ENCODE assay signal across 19 cellular contexts in genomic region chr16:1357906-1358566, GRCh38. TPM values are rescaled to one million over a fixed set of nuclear protein-coding genes. Genes with fewer than 3 reads are reported as not detected.
A peak's percentile ranks its signal among the peaks of the same experiment; 100 is the strongest.
DNase-seq lines count a peak whose midpoint lies in the region; ATAC-seq, FAIRE-seq and TF ChIP-seq lines count a peak whose summit lies in the region.
"Had no signal": no experiment of that assay in that cellular context is flagged by ENCODE, and none has a peak within 500 bp of the region (broad histone marks: within the 10 kb centered on the region; RNA-seq: fewer than 3 reads in every experiment).

No MANE protein-coding gene starts in this region.

- WGBS in A549 (ENCODE audit: missing lambda C conversion rate): 43% methylated on average over 18 of the region's 19 CpGs
- no CpG with 5 or more reads among the region's 19 CpGs for WGBS in mesendoderm (ENCODE audit: extremely low coverage, insufficient coverage, low lambda C conversion rate)
- 81% methylated on average over 15 of the region's 19 CpGs for WGBS in SK-N-SH (ENCODE audit: low lambda C conversion rate)
- WGBS in body of pancreas, 2 donors: 70 to 79% methylated on average over 9 to 19 of the region's 19 CpGs

- H3K4me3 ChIP-seq in A549 (no peak overlapping the region), mesendoderm (ENCODE audit: low read length) (no peak overlapping the region), SK-N-SH (ENCODE audit: low read depth in 2 of 2, low read length in 1 of 2) (no peak overlapping the region), body of pancreas (no peak overlapping the region)
- H3K4me3 ChIP-seq: Peyer's patch, sigmoid colon had no signal

- H3K9me3 ChIP-seq in A549: no peaks in the 10 kb centered on the region
- no peaks in the 10 kb centered on the region for H3K9me3 ChIP-seq in SK-N-SH
- H3K9me3 ChIP-seq in body of pancreas: no peaks in the 10 kb centered on the region
- H3K9me3 ChIP-seq: Caco-2, Peyer's patch, sigmoid colon had no signal

- no peak overlapping the region for H3K56ac ChIP-seq in mesendoderm (ENCODE audit: low read length)

- intact Hi-C loops in body of pancreas (cut with DNase I): no loop called here

- TF ChIP-seq CTCF in A549 (IDR thresholded peaks at IDR 0.05): no peak
- no peak for TF ChIP-seq CTCF in SK-N-SH (IDR thresholded peaks at IDR 0.05)
- TF ChIP-seq CTCF in body of pancreas (IDR thresholded peaks at IDR 0.05): no peak

- no peaks in the 10 kb centered on the region for H3K27me3 Mint-ChIP-seq in activated T-helper 17 cell treated with anti-CD3 and anti-CD28 coated beads, Interleukin-2, amount 50 U/mL, for 72 hours
- H3K27me3 Mint-ChIP-seq: activated CD4-positive, alpha-beta T cell treated with anti-CD3 and anti-CD28 coated beads, Interleukin-2, amount 10 ng/mL, durations not matched to agents 24 days and 14 days; activated naive CD4-positive, alpha-beta T cell treated with anti-CD3 and anti-CD28 coated beads, Interleukin-2, amount 50 U/mL, for 24 hours had no signal

- no peak overlapping the region for H3K18ac ChIP-seq in mesendoderm (ENCODE audit: low read length)

- H3K36me3 ChIP-seq in mesendoderm (ENCODE audit: control insufficient read depth, insufficient read depth, low read length): no peaks in the 10 kb centered on the region
- peaks cover 4 to 12% of the 10 kb centered on the region in 2 experiments for H3K36me3 ChIP-seq in SK-N-SH (replicated peaks in 1 of 2; ENCODE audit: control insufficient read depth in 1 of 2, insufficient read depth in 2 of 2, low read length in 1 of 2)
- peaks cover 0 to 12% of the 10 kb centered on the region in 2 donors for H3K36me3 ChIP-seq in body of pancreas (replicated peaks in 1 of 2; ENCODE audit: insufficient read depth in 1 of 2, low read depth in 2 of 2)

- peaks cover 25% of the 10 kb centered on the region for H3K4me1 ChIP-seq in A549
- H3K4me1 ChIP-seq in mesendoderm (ENCODE audit: control insufficient read depth, low read depth, low read length): no peaks in the 10 kb centered on the region
- H3K4me1 ChIP-seq in SK-N-SH (ENCODE audit: control insufficient read depth in 1 of 2, insufficient read depth in 2 of 2, low read depth in 1 of 2, low read length in 1 of 2): no peaks in the 10 kb centered on the region
- peaks cover 20% of the 10 kb centered on the region for H3K4me1 ChIP-seq in body of pancreas
- H3K4me1 ChIP-seq: Caco-2 had no signal

- H3K9me2 ChIP-seq in SK-N-SH: no peaks in the 10 kb centered on the region

- peaks cover 8% of the 10 kb centered on the region for H3K79me2 ChIP-seq in mesendoderm (ENCODE audit: control insufficient read depth, insufficient read depth, low read length)
- H3K79me2 ChIP-seq in SK-N-SH (ENCODE audit: insufficient read depth): peaks cover 78% of the 10 kb centered on the region

- TF ChIP-seq EP300 in A549 (IDR thresholded peaks at IDR 0.05) (no peak), SK-N-SH (IDR thresholded peaks at IDR 0.05; ENCODE audit: borderline replicate concordance in 1 of 2, low read depth in 1 of 2, low read length in 1 of 2) (no peak)

- no peaks in the 10 kb centered on the region for H3K9me3 Mint-ChIP-seq in activated T-helper 17 cell treated with anti-CD3 and anti-CD28 coated beads, Interleukin-2, amount 50 U/mL, for 72 hours
- H3K9me3 Mint-ChIP-seq: activated CD4-positive, alpha-beta T cell treated with anti-CD3 and anti-CD28 coated beads, Interleukin-2, amount 10 ng/mL, durations not matched to agents 24 days and 14 days; activated naive CD4-positive, alpha-beta T cell treated with anti-CD3 and anti-CD28 coated beads, Interleukin-2, amount 50 U/mL, for 24 hours had no signal

- no peak overlapping the region for H3K9ac ChIP-seq in mesendoderm (ENCODE audit: low read length)
- no peak overlapping the region for H3K9ac ChIP-seq in SK-N-SH

- no peak overlapping the region for H2BK120ac ChIP-seq in mesendoderm (ENCODE audit: low read depth, low read length)

- no peak overlapping the region for H3K23ac ChIP-seq in mesendoderm (ENCODE audit: low read length)

- no peak overlapping the region for H3K4ac ChIP-seq in mesendoderm (ENCODE audit: low read depth, low read length)

- peaks cover 24% of the 10 kb centered on the region for H3K36me3 Mint-ChIP-seq in activated T-helper 17 cell treated with anti-CD3 and anti-CD28 coated beads, Interleukin-2, amount 50 U/mL, for 72 hours (ENCODE audit: low read depth)
- H3K36me3 Mint-ChIP-seq: activated naive CD4-positive, alpha-beta T cell treated with anti-CD3 and anti-CD28 coated beads, Interleukin-2, amount 50 U/mL, for 24 hours had no signal

- peaks cover 32% of the 10 kb centered on the region; the same call in 1 of the 2 replicates for H4K20me1 ChIP-seq in SK-N-SH (ENCODE audit: insufficient read depth)

- TF ChIP-seq RAD21 in A549 (conservative IDR thresholded peaks at IDR 0.05 in 1 of 2, IDR thresholded peaks at IDR 0.05 in 1 of 2) (no peak), SK-N-SH (IDR thresholded peaks at IDR 0.05; ENCODE audit: low read length) (no peak)

- peak overlapping the region; percentile 45 for H3K4me2 ChIP-seq in A549
- H3K4me2 ChIP-seq in mesendoderm (ENCODE audit: low read length): no peak overlapping the region
- no peak overlapping the region for H3K4me2 ChIP-seq in SK-N-SH

- H2AK5ac ChIP-seq in mesendoderm (ENCODE audit: low read length): no peak overlapping the region

- peaks cover 14% of the 10 kb centered on the region for H3K4me1 Mint-ChIP-seq in activated T-helper 17 cell treated with anti-CD3 and anti-CD28 coated beads, Interleukin-2, amount 50 U/mL, for 72 hours

- peak in 1 of 2 experiments; percentile 44 for DNase-seq in A549 (ENCODE audit: low read depth in 1 of 2, low spot score in 1 of 2)
- peak; percentile 26 for DNase-seq in EH (ENCODE audit: low read depth)
- no peak for DNase-seq in mesendoderm
- no peak for DNase-seq in SK-N-SH
- DNase-seq in body of pancreas: no peak
- no peak for DNase-seq in NCI-H187 (lab: John Stamatoyannopoulos, UW)
- DNase-seq: activated CD4-positive, alpha-beta T cell treated with anti-CD3 and anti-CD28 coated beads, Interleukin-2, amount 10 ng/mL, durations not matched to agents 24 days and 14 days; AML-193; Caco-2; NCI-H1417 treated with DMSO at 0.1 percent for 48 hours; NCI-H82; Peyer's patch; sigmoid colon; stimulated activated CD4-positive, alpha-beta T cell treated with anti-CD3 and anti-CD28 coated beads, Interleukin-1b, Interleukin-23, amount 100 ng/mL, for 48 hours; substantia nigra had no signal

- ATAC-seq in A549 (peak; percentile 52 to 57), body of pancreas (no peak), HG02763 (IDR thresholded peaks at IDR 0.05; ENCODE audit: unreplicated experiment) (no peak)
- peak; percentile 42 for ATAC-seq in activated T-helper 17 cell treated with anti-CD3 and anti-CD28 coated beads, Interleukin-2, amount 50 U/mL, for 72 hours (replicated peaks)

- peak overlapping the region; percentile 31 to 64; a peak in 3 of 6 replicates for H3K27ac ChIP-seq in A549
- peak overlapping the region; percentile 10 for H3K27ac ChIP-seq in mesendoderm (ENCODE audit: low read depth, low read length)
- no peak overlapping the region for H3K27ac ChIP-seq in SK-N-SH (ENCODE audit: low read depth in 2 of 2, low read length in 1 of 2)
- no peak overlapping the region for H3K27ac ChIP-seq in body of pancreas
- H3K27ac ChIP-seq: Peyer's patch, sigmoid colon had no signal

- no peak overlapping the region for H3K27ac Mint-ChIP-seq in activated T-helper 17 cell treated with anti-CD3 and anti-CD28 coated beads, Interleukin-2, amount 50 U/mL, for 72 hours
- H3K27ac Mint-ChIP-seq: activated CD4-positive, alpha-beta T cell treated with anti-CD3 and anti-CD28 coated beads, Interleukin-2, amount 10 ng/mL, durations not matched to agents 24 days and 14 days; activated naive CD4-positive, alpha-beta T cell treated with anti-CD3 and anti-CD28 coated beads, Interleukin-2, amount 50 U/mL, for 24 hours had no signal

- H3K79me1 ChIP-seq in mesendoderm (ENCODE audit: low read length): peaks cover 6% of the 10 kb centered on the region

- H4K5ac ChIP-seq in mesendoderm (ENCODE audit: low read length): no peak overlapping the region

- no peak overlapping the region for H3K4me3 Mint-ChIP-seq in activated T-helper 17 cell treated with anti-CD3 and anti-CD28 coated beads, Interleukin-2, amount 50 U/mL, for 72 hours
- H3K4me3 Mint-ChIP-seq: activated CD4-positive, alpha-beta T cell treated with anti-CD3 and anti-CD28 coated beads, Interleukin-2, amount 10 ng/mL, durations not matched to agents 24 days and 14 days; activated naive CD4-positive, alpha-beta T cell treated with anti-CD3 and anti-CD28 coated beads, Interleukin-2, amount 50 U/mL, for 24 hours had no signal

- H2AFZ ChIP-seq in SK-N-SH (ENCODE audit: low read depth): no peak overlapping the region

- no peak overlapping the region for H2BK15ac ChIP-seq in mesendoderm (replicated peaks; ENCODE audit: low read depth)

- H4K8ac ChIP-seq in mesendoderm (ENCODE audit: low read depth, low read length): no peak overlapping the region

- H2BK5ac ChIP-seq in mesendoderm (ENCODE audit: low read length): no peak overlapping the region

- CTCF ChIA-PET in A549 (lab: Yijun Ruan, JAX): interaction anchor here (1.2 to 9.1 kb wide), 3 partner anchors 10 to 22 kb away, joined by 3 to 127 read pairs (median 5); no protein-coding TSS in a partner anchor
- CTCF ChIA-PET in SK-N-SH (lab: Yijun Ruan, JAX): interaction anchor here (1.5 kb wide), 1 partner anchor 22 kb away, joined by 3 read pairs; no protein-coding TSS in a partner anchor

- no peak for TF ChIP-seq POLR2A in A549 (IDR thresholded peaks at IDR 0.05; ENCODE audit: low read length)
- no peak for TF ChIP-seq POLR2A in body of pancreas (IDR thresholded peaks at IDR 0.05)

- peaks cover 5% of the 10 kb centered on the region for H3F3A ChIP-seq in SK-N-SH (replicated peaks; ENCODE audit: insufficient read depth)

- no peaks in the 10 kb centered on the region for H3K27me3 ChIP-seq in mesendoderm (ENCODE audit: insufficient read depth, low read length, poor library complexity)
- no peaks in the 10 kb centered on the region for H3K27me3 ChIP-seq in SK-N-SH (ENCODE audit: insufficient read depth)
- H3K27me3 ChIP-seq in body of pancreas: no peaks in the 10 kb centered on the region
- H3K27me3 ChIP-seq: Peyer's patch, sigmoid colon had no signal

- no peak for FAIRE-seq in A549 (lab: Jason Lieb, UNC)
- FAIRE-seq: bronchial epithelial cell had no signal

- POLR2A ChIA-PET in A549 (lab: Yijun Ruan, JAX) (no interaction called here), SK-N-SH (lab: Yijun Ruan, JAX) (no interaction called here)

RNA-seq across cellular contexts. Expression of gene GNPTG, which starts 6.3 kb away (rescaled TPM):
- polyA plus RNA-seq in A549 (2011; rRNA removed) (24.2 and 25.3 TPM in 2 replicates), A549 (2017; fragmentation: RNase III; extraction: RNeasy Plus Mini Kit Qiagen cat#74134 plus additional on column Dnase treatment) (21.9 to 24.2 TPM (median 23.4 TPM) in 3 replicates), SK-N-SH (2012; rRNA removed) (113 and 114 TPM in 2 replicates)
- polyA plus RNA-seq in A549 (2012; cell fraction: cytosol; rRNA removed): 54.1 and 57.2 TPM in 2 replicates
- polyA plus RNA-seq in A549 (2012; cell fraction: nucleus; rRNA removed): 124 and 128 TPM in 2 replicates
- polyA minus RNA-seq in A549 (2011; rRNA and poly(A)+ RNA removed): 10.2 and 13.5 TPM in 2 replicates
- total RNA-seq in activated T-helper 17 cell treated with anti-CD3 and anti-CD28 coated beads, Interleukin-2, amount 50 U/mL, for 72 hours: 10 to 100 TPM; 22.6 to 24.4 TPM
- 10.4 TPM for polyA plus RNA-seq in mesendoderm (2013, experiment 1 of 2)
- polyA plus RNA-seq in mesendoderm (2013, experiment 2 of 2): 10.1 TPM
- polyA plus RNA-seq in SK-N-SH (2012; cell fraction: cytosol; rRNA removed): 53.9 and 77.4 TPM in 2 replicates
- 170 and 246 TPM in 2 replicates for polyA plus RNA-seq in SK-N-SH (2012; cell fraction: nucleus; rRNA removed)
- total RNA-seq in body of pancreas: 10 to 100 TPM; 38.1 to 98.2 TPM

RNA-seq across cellular contexts. Expression of gene TSR3, which starts 6.4 kb away (rescaled TPM):
- polyA plus RNA-seq in A549 (2011; rRNA removed) (27.2 and 32.6 TPM in 2 replicates), A549 (2017; fragmentation: RNase III; extraction: RNeasy Plus Mini Kit Qiagen cat#74134 plus additional on column Dnase treatment) (50.9 to 52.3 TPM (median 51.7 TPM) in 3 replicates), SK-N-SH (2012; rRNA removed) (67.6 and 87.3 TPM in 2 replicates)
- 83.2 and 96.4 TPM in 2 replicates for polyA plus RNA-seq in A549 (2012; cell fraction: cytosol; rRNA removed)
- polyA plus RNA-seq in A549 (2012; cell fraction: nucleus; rRNA removed): 54.3 and 67.4 TPM in 2 replicates
- polyA minus RNA-seq in A549 (2011; rRNA and poly(A)+ RNA removed): 18.3 and 18.5 TPM in 2 replicates
- 10 to 100 TPM; 36.7 to 64.2 TPM for total RNA-seq in activated T-helper 17 cell treated with anti-CD3 and anti-CD28 coated beads, Interleukin-2, amount 50 U/mL, for 72 hours
- polyA plus RNA-seq in mesendoderm (2013, experiment 1 of 2): 34.0 TPM
- polyA plus RNA-seq in mesendoderm (2013, experiment 2 of 2): 35.7 TPM
- 57.7 and 71.3 TPM in 2 replicates for polyA plus RNA-seq in SK-N-SH (2012; cell fraction: cytosol; rRNA removed)
- 44.6 and 53.0 TPM in 2 replicates for polyA plus RNA-seq in SK-N-SH (2012; cell fraction: nucleus; rRNA removed)
- total RNA-seq in body of pancreas: 10 to 100 TPM; 70.5 to 98.8 TPM

RNA-seq across cellular contexts. Expression of gene BAIAP3, which starts 24.6 kb away (rescaled TPM):
- polyA plus RNA-seq in A549 (2011; rRNA removed): 0.31 and 0.42 TPM in 2 replicates
- 0.32 and 0.52 TPM in 2 replicates for polyA plus RNA-seq in A549 (2012; cell fraction: cytosol; rRNA removed)
- polyA plus RNA-seq in A549 (2012; cell fraction: nucleus; rRNA removed): 4.1 and 5.1 TPM in 2 replicates
- 0.26 to 0.51 TPM (median 0.32 TPM) in 3 replicates for polyA plus RNA-seq in A549 (2017; fragmentation: RNase III; extraction: RNeasy Plus Mini Kit Qiagen cat#74134 plus additional on column Dnase treatment)
- polyA minus RNA-seq in A549 (2011; rRNA and poly(A)+ RNA removed): 0.66 and 1.4 TPM in 2 replicates
- total RNA-seq in activated T-helper 17 cell treated with anti-CD3 and anti-CD28 coated beads, Interleukin-2, amount 50 U/mL, for 72 hours: 1 to 10 TPM in 1 of 2 donors, under 1 TPM in 1; 0.71 to 2.2 TPM
- 1.7 TPM for polyA plus RNA-seq in mesendoderm (2013, experiment 1 of 2)
- 1.3 TPM for polyA plus RNA-seq in mesendoderm (2013, experiment 2 of 2)
- 1.1 and 2.0 TPM in 2 replicates for polyA plus RNA-seq in SK-N-SH (2012; rRNA removed)
- 0.13 and 0.58 TPM in 2 replicates for polyA plus RNA-seq in SK-N-SH (2012; cell fraction: cytosol; rRNA removed)
- polyA plus RNA-seq in SK-N-SH (2012; cell fraction: nucleus; rRNA removed): 8.2 and 12.4 TPM in 2 replicates
- total RNA-seq in body of pancreas: 10 to 100 TPM in 1 of 2 donors, 1 to 10 TPM in 1; 7.0 to 20.8 TPM

RNA-seq across cellular contexts. Expression of gene UBE2I, which starts 48.6 kb away (rescaled TPM):
- polyA plus RNA-seq in A549 (2011; rRNA removed): 131 and 170 TPM in 2 replicates
- 90.3 and 102 TPM in 2 replicates for polyA plus RNA-seq in A549 (2012; cell fraction: cytosol; rRNA removed)
- 160 and 187 TPM in 2 replicates for polyA plus RNA-seq in A549 (2012; cell fraction: nucleus; rRNA removed)
- polyA plus RNA-seq in A549 (2017; fragmentation: RNase III; extraction: RNeasy Plus Mini Kit Qiagen cat#74134 plus additional on column Dnase treatment): 207 to 210 TPM (median 208 TPM) in 3 replicates
- 71.2 and 83.1 TPM in 2 replicates for polyA minus RNA-seq in A549 (2011; rRNA and poly(A)+ RNA removed)
- 100 to 1,000 TPM; 204 to 206 TPM for total RNA-seq in activated T-helper 17 cell treated with anti-CD3 and anti-CD28 coated beads, Interleukin-2, amount 50 U/mL, for 72 hours
- 247 TPM for polyA plus RNA-seq in mesendoderm (2013, experiment 1 of 2)
- 242 TPM for polyA plus RNA-seq in mesendoderm (2013, experiment 2 of 2)
- 107 and 113 TPM in 2 replicates for polyA plus RNA-seq in SK-N-SH (2012; rRNA removed)
- polyA plus RNA-seq in SK-N-SH (2012; cell fraction: cytosol; rRNA removed): 126 and 141 TPM in 2 replicates
- 116 and 131 TPM in 2 replicates for polyA plus RNA-seq in SK-N-SH (2012; cell fraction: nucleus; rRNA removed)
- total RNA-seq in body of pancreas: 10 to 100 TPM; 25.9 to 81.7 TPM

RNA-seq across cellular contexts. Expression of gene UNKL, which starts 56.5 kb away (rescaled TPM):
- polyA plus RNA-seq in A549 (2011; rRNA removed) (17.2 and 20.7 TPM in 2 replicates), A549 (2017; fragmentation: RNase III; extraction: RNeasy Plus Mini Kit Qiagen cat#74134 plus additional on column Dnase treatment) (37.6 to 41.2 TPM (median 38.2 TPM) in 3 replicates), SK-N-SH (2012; rRNA removed) (16.3 and 16.4 TPM in 2 replicates)
- polyA plus RNA-seq in A549 (2012; cell fraction: cytosol; rRNA removed): 47.0 and 63.2 TPM in 2 replicates
- polyA plus RNA-seq in A549 (2012; cell fraction: nucleus; rRNA removed): 182 and 202 TPM in 2 replicates
- polyA minus RNA-seq in A549 (2011; rRNA and poly(A)+ RNA removed): 6.3 and 10.8 TPM in 2 replicates
- total RNA-seq in activated T-helper 17 cell treated with anti-CD3 and anti-CD28 coated beads, Interleukin-2, amount 50 U/mL, for 72 hours: 10 to 100 TPM; 36.4 to 76.4 TPM
- 13.5 TPM for polyA plus RNA-seq in mesendoderm (2013, experiment 1 of 2)
- polyA plus RNA-seq in mesendoderm (2013, experiment 2 of 2): 12.8 TPM
- polyA plus RNA-seq in SK-N-SH (2012; cell fraction: cytosol; rRNA removed): 8.4 and 10.3 TPM in 2 replicates
- polyA plus RNA-seq in SK-N-SH (2012; cell fraction: nucleus; rRNA removed): 58.9 and 79.6 TPM in 2 replicates
- 10 to 100 TPM; 11.2 to 21.4 TPM for total RNA-seq in body of pancreas

Comparison
In these comparisons a context has a peak if more than half of its experiments do, and no peak if none do; other contexts are left out.
1. ATAC-seq: peak in A549 (2 of 2) and activated T-helper 17 cell treated with anti-CD3 and anti-CD28 coated beads, Interleukin-2, amount 50 U/mL, for 72 hours (single experiment); none in body of pancreas (single experiment) and HG02763 (single experiment).
2. H3K27ac ChIP-seq: peak in A549 (2 of 2) and mesendoderm (single experiment); none in SK-N-SH (0 of 2) and body of pancreas (0 of 4).